8 cellular contexts compared by ENCODE assay signal in the genomic region with DNA sequence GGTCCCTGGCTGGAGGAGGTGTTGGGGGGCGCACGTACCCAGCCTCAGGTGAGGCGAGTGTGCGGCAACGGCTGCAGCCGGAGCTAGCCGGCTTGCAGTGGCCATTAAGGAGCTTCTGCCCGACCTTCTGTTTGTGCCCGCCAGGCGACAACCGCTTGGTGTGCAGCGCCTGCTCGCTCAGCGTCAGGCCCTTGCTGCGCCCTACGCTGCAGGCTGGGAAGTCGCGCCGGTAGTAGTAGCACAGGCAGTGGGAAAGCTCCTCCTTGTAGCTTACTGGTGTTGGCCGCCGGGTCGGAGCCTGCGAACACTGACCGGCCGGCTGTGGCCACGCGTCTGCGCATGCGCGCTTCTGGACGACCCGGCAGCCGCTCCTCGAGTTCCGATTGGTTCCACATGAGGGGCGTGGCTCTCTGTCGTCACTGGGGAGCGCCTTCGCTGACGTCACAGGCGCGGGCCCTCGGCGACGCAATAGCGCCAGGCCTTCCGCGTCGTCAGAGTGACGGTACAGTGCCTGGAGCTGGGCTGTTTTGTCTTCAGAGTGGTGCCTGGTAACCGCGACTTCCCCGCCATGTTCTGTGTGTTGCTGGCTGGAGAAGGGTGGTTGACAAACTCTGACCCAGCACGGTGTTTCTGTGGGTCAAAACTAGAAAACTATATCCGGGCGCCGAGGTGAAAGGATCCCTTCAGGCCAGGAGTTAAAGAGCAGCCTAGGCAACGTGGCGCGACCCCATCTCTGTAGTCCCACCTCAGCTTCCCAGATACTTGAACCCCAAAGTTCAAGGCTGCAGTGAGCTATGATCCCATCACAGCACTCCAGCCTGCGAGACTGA.
DNase-seq lines count a peak whose midpoint lies in the region; ATAC-seq lines count a peak whose summit lies in the region.

No MANE protein-coding gene starts in this region.

- no peaks in the 10 kb centered on the region for H4K20me1 ChIP-seq in GM23248 (ENCODE audit: insufficient read depth)

- intact Hi-C loops in activated T-helper 2 cell treated with anti-CD3 and anti-CD28 coated beads, Interferon-gamma antibody, Interleukin-2, Interleukin-4, amounts not matched to agents 10 μg/mL and 5 μg/mL and 100 μg/mL, durations not matched to agents 14 hours and 24 hours and 36 hours (cut with micrococcal nuclease): loop anchor here (1.0 to 10.0 kb wide), 9 partner anchors 16 to 1940 kb away; partner anchors contain the start of genes KCTD7, RABGEF1, SBDS and TMEM248

- peak overlapping the region; percentile 100 for H3K9ac ChIP-seq in GM23248

- no peaks in the 10 kb centered on the region for H3K36me3 ChIP-seq in GM23248 (ENCODE audit: low read depth)

- H3K9me2 ChIP-seq in GM23248 (ENCODE audit: insufficient read depth): no peaks in the 10 kb centered on the region

- peak overlapping the region; percentile 97 for H3K27ac ChIP-seq in GM23248

- H3K9me3 Mint-ChIP-seq in activated T-helper 2 cell treated with anti-CD3 and anti-CD28 coated beads, Interferon-gamma antibody, Interleukin-2, Interleukin-4, amounts not matched to agents 10 μg/mL and 5 μg/mL and 100 μg/mL, durations not matched to agents 14 hours and 24 hours and 36 hours: no peaks in the 10 kb centered on the region
- H3K9me3 Mint-ChIP-seq in natural killer cell treated with Interleukin-12 subunit alpha and Interleukin-12 subunit beta and Interleukin-15 and Interleukin-18, amount 100 ng/mL, for 72 hours: no peaks in the 10 kb centered on the region

- DNase-seq in EH (ENCODE audit: low read depth) (peak; percentile 98), GM23248 (peak; percentile 99), Kasumi-1 (lab: John Stamatoyannopoulos, UW) (peak; percentile 91), RPMI7951 (ENCODE audit: low read depth) (peak; percentile 97), fibroblast of peridontal ligament (ENCODE audit: extremely low read depth) (peak; percentile 98)
- DNase-seq in activated T-helper 2 cell treated with anti-CD3 and anti-CD28 coated beads, Interferon-gamma antibody, Interleukin-2, Interleukin-4, amounts not matched to agents 10 μg/mL and 5 μg/mL and 100 μg/mL, durations not matched to agents 14 hours and 24 hours and 36 hours (ENCODE audit: low spot score): peak; percentile 99
- peak; percentile 99 for DNase-seq in natural killer cell treated with Interleukin-12 subunit alpha and Interleukin-12 subunit beta and Interleukin-15 and Interleukin-18, amount 100 ng/mL, for 72 hours (ENCODE audit: low spot score)
- peak; percentile 99 for DNase-seq in stimulated activated naive CD8-positive, alpha-beta T cell treated with anti-CD3 and anti-CD28 coated beads, Interleukin-15, Interleukin-2, amounts not matched to agents 100 U/mL and 50 U/mL, for 24 hours

- H2AFZ ChIP-seq in GM23248: peak overlapping the region; percentile 98

- in situ Hi-C loops in GM23248 (cut with MboI): no loop called here

- peak overlapping the region; percentile 93 for H3K4me3 ChIP-seq in GM23248

- H3K36me3 Mint-ChIP-seq in activated T-helper 2 cell treated with anti-CD3 and anti-CD28 coated beads, Interferon-gamma antibody, Interleukin-2, Interleukin-4, amounts not matched to agents 10 μg/mL and 5 μg/mL and 100 μg/mL, durations not matched to agents 14 hours and 24 hours and 36 hours (ENCODE audit: low read depth): no peaks in the 10 kb centered on the region
- no peaks in the 10 kb centered on the region for H3K36me3 Mint-ChIP-seq in natural killer cell treated with Interleukin-12 subunit alpha and Interleukin-12 subunit beta and Interleukin-15 and Interleukin-18, amount 100 ng/mL, for 72 hours

- H3K4me2 ChIP-seq in GM23248 (ENCODE audit: unreplicated experiment): peak overlapping the region; percentile 88

- H3K4me1 Mint-ChIP-seq in activated T-helper 2 cell treated with anti-CD3 and anti-CD28 coated beads, Interferon-gamma antibody, Interleukin-2, Interleukin-4, amounts not matched to agents 10 μg/mL and 5 μg/mL and 100 μg/mL, durations not matched to agents 14 hours and 24 hours and 36 hours (ENCODE audit: low read depth): peaks cover 20% of the 10 kb centered on the region
- peaks cover 6 to 18% of the 10 kb centered on the region in 2 donors for H3K4me1 Mint-ChIP-seq in natural killer cell treated with Interleukin-12 subunit alpha and Interleukin-12 subunit beta and Interleukin-15 and Interleukin-18, amount 100 ng/mL, for 72 hours (ENCODE audit: low read depth in 2 of 2)

- 2% methylated on average over 59 to 60 of the region's 61 CpGs for WGBS in GM23248 (ENCODE audit: low coverage in 1 of 2, low lambda C conversion rate in 2 of 2, missing lambda C conversion rate in 2 of 2), 2 experiments

- no peaks in the 10 kb centered on the region for H3K9me3 ChIP-seq in GM23248 (ENCODE audit: low read depth)

- peak overlapping the region; percentile 99 for H3K27ac Mint-ChIP-seq in activated T-helper 2 cell treated with anti-CD3 and anti-CD28 coated beads, Interferon-gamma antibody, Interleukin-2, Interleukin-4, amounts not matched to agents 10 μg/mL and 5 μg/mL and 100 μg/mL, durations not matched to agents 14 hours and 24 hours and 36 hours
- H3K27ac Mint-ChIP-seq in natural killer cell treated with Interleukin-12 subunit alpha and Interleukin-12 subunit beta and Interleukin-15 and Interleukin-18, amount 100 ng/mL, for 72 hours: peak overlapping the region; percentile 90 to 96

- H3K4me3 Mint-ChIP-seq in activated T-helper 2 cell treated with anti-CD3 and anti-CD28 coated beads, Interferon-gamma antibody, Interleukin-2, Interleukin-4, amounts not matched to agents 10 μg/mL and 5 μg/mL and 100 μg/mL, durations not matched to agents 14 hours and 24 hours and 36 hours (ENCODE audit: low read depth): peak overlapping the region; percentile 97
- peak overlapping the region; percentile 93 for H3K4me3 Mint-ChIP-seq in natural killer cell treated with Interleukin-12 subunit alpha and Interleukin-12 subunit beta and Interleukin-15 and Interleukin-18, amount 100 ng/mL, for 72 hours

- no peaks in the 10 kb centered on the region for H3K27me3 ChIP-seq in GM23248 (replicated peaks; ENCODE audit: insufficient read depth)

- H3K27me3 Mint-ChIP-seq in activated T-helper 2 cell treated with anti-CD3 and anti-CD28 coated beads, Interferon-gamma antibody, Interleukin-2, Interleukin-4, amounts not matched to agents 10 μg/mL and 5 μg/mL and 100 μg/mL, durations not matched to agents 14 hours and 24 hours and 36 hours (ENCODE audit: low read depth): no peaks in the 10 kb centered on the region
- no peaks in the 10 kb centered on the region for H3K27me3 Mint-ChIP-seq in natural killer cell treated with Interleukin-12 subunit alpha and Interleukin-12 subunit beta and Interleukin-15 and Interleukin-18, amount 100 ng/mL, for 72 hours

- peak; percentile 97 to 98 for ATAC-seq in natural killer cell treated with Interleukin-12 subunit alpha and Interleukin-12 subunit beta and Interleukin-15 and Interleukin-18, amount 100 ng/mL, for 72 hours
- peak; percentile 95 for ATAC-seq in stimulated activated naive CD8-positive, alpha-beta T cell treated with anti-CD3 and anti-CD28 coated beads, Interleukin-15, Interleukin-2, amounts not matched to agents 100 U/mL and 50 U/mL, for 24 hours

- H3K79me2 ChIP-seq in GM23248 (ENCODE audit: insufficient read depth): no peaks in the 10 kb centered on the region

- H3K4me1 ChIP-seq in GM23248 (ENCODE audit: insufficient read depth): peaks cover 14% of the 10 kb centered on the region

- H3F3A ChIP-seq in GM23248 (ENCODE audit: insufficient read depth): peaks cover 5% of the 10 kb centered on the region; the same call in 1 of the 2 replicates

Comparison
In these comparisons a context has a peak if more than half of its experiments do, and no peak if none do; other contexts are left out.
1. Peak in every context shown above with its lines: DNase-seq, ATAC-seq, H3K4me3 ChIP-seq and H3K27ac ChIP-seq.